In the genomic region with DNA sequence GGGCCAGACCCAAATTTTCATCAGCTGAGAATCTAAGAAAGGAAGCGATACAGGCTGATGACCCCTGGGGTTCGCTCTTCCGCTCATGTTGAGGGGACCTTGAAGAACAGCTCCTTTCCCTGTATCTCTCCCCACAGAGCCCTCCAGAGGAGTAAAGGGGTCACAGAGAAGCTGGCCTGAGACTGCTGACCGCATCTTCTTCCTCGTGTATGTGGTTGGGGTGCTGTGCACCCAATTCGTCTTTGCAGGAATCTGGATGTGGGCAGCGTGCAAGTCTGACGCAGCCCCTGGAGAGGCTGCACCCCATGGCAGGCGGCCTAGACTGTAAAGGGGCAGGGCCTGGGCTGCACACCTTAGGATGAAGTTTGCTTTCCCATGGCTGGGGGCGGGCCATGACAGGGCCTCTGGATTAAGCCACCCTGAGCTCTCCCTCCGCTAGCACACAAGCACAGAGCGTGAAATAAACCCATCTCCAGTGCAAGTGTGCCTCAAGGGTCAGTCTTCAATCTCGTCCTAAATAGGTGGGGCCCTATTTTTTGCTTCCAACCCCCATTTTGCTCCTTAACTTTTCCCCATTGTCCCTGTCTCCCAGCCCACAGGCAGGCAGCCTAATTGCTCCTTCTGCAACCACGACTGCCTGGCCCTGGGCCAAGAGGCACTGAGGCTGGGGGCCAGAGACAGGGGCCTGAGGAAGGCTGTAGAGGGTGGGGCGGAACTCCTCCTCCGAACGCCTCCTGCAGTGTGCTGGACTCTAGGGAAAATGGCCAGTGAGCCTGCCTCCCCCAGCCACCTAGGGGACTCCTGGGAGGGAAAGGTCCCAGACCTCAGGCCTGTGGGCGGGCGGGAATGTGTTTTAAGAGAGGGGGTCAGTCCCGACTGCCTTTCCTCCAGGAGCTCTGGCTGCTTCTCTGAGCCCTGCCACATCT, we compare ENCODE assay signal across 24 cellular contexts. TPM values are rescaled to one million over a fixed set of nuclear protein-coding genes. Genes with fewer than 3 reads are reported as not detected.
DNase-seq lines count a peak whose midpoint lies in the region; ATAC-seq, FAIRE-seq and TF ChIP-seq lines count a peak whose summit lies in the region.
"Had no signal": no experiment of that assay in that cellular context is flagged by ENCODE, and none has a peak within 500 bp of the region (broad histone marks: within the 10 kb centered on the region; RNA-seq: fewer than 3 reads in every experiment).

No MANE protein-coding gene starts in this region.

- TF ChIP-seq CTCF in right atrium auricular region (IDR thresholded peaks at IDR 0.05) (no peak), RWPE2 (IDR thresholded peaks at IDR 0.05; ENCODE audit: poor library complexity, severe bottlenecking) (no peak), HepG2 (CRISPR knock-in tag; IDR thresholded peaks at IDR 0.05) (no peak)

- BruUV-seq in HepG2 (replicated peaks; lab: Mats Ljungman, UMichigan) = TSS peak; percentile 23

- H3K9ac ChIP-seq in HepG2 (ENCODE audit: insufficient read depth, low read depth, low read length) = no peak overlapping the region
- H3K9ac ChIP-seq: parathyroid adenoma had no signal

- H3K9me3 ChIP-seq in right atrium auricular region (no peaks in the 10 kb centered on the region), RWPE2 (ENCODE audit: severe bottlenecking) (no peaks in the 10 kb centered on the region), HepG2 (ENCODE audit: low read length) (no peaks in the 10 kb centered on the region)
- H3K9me3 ChIP-seq: adrenal gland, esophagus squamous epithelium, left ventricle myocardium inferior, Peyer's patch had no signal

- intact Hi-C loops in Right ventricle myocardium superior (cut with DNase I) = no loop called here
- intact Hi-C loops in HepG2 (cut with micrococcal nuclease; ENCODE audit: unreplicated experiment) = no loop called here

- H2AFZ ChIP-seq in HepG2 (ENCODE audit: low read length) = no peak overlapping the region
- H2AFZ ChIP-seq: parathyroid adenoma had no signal

- H3K27me3 ChIP-seq in right atrium auricular region (peaks cover 0 to 8% of the 10 kb centered on the region in 2 donors), RWPE2 (ENCODE audit: insufficient read depth, poor library complexity, severe bottlenecking) (peaks cover 25% of the 10 kb centered on the region), HepG2 (ENCODE audit: control insufficient read depth in 1 of 2, insufficient read depth in 2 of 2, low read length in 2 of 2) (peaks cover 3 to 16% of the 10 kb centered on the region in 2 experiments; a peak in 4 of 5 replicates)

- H3K4me1 ChIP-seq in right atrium auricular region (peaks cover 0 to 17% of the 10 kb centered on the region in 2 donors), RWPE2 (ENCODE audit: insufficient read depth, poor library complexity, severe bottlenecking) (no peaks in the 10 kb centered on the region), HepG2 (ENCODE audit: insufficient read depth, low read length) (peaks cover 20% of the 10 kb centered on the region)
- H3K4me1 ChIP-seq: adrenal gland had no signal

- no peak for TF ChIP-seq RAD21 in HepG2 (CRISPR knock-in tag; IDR thresholded peaks at IDR 0.05)

- peak; percentile 47 for DNase-seq in Right ventricle myocardium superior
- DNase-seq in right atrium auricular region (ENCODE audit: low spot score) = no peak
- DNase-seq in RWPE2 (ENCODE audit: low spot score) = no peak
- no peak for DNase-seq in HepG2 (ENCODE audit: low spot score)
- DNase-seq in putamen (ENCODE audit: low spot score) = no peak
- no peak for DNase-seq in NCI-H1436 treated with DMSO at 0.1 percent for 48 hours (lab: John Stamatoyannopoulos, UW)
- DNase-seq: activated CD4-positive, alpha-beta T cell treated with anti-CD3 and anti-CD28 coated beads for 36 hours; activated CD8-positive, alpha-beta memory T cell treated with anti-CD3 and anti-CD28 coated beads, Interleukin-2, amount 10 ng/mL, durations not matched to agents 7 days and 5 days; effector CD8-positive, alpha-beta T cell; esophagus squamous epithelium; HFFc6; left ventricle myocardium inferior; NCI-H187; NCI-H526; stimulated activated CD4-positive, alpha-beta T cell treated with anti-CD3 and anti-CD28 coated beads, Interleukin-2, amount 100 ng/mL, for 48 hours had no signal

- peaks cover 44% of the 10 kb centered on the region for H3K36me3 ChIP-seq in right atrium auricular region
- H3K36me3 ChIP-seq in RWPE2 (ENCODE audit: low read depth) = peaks cover 17% of the 10 kb centered on the region
- peaks cover 30 to 35% of the 10 kb centered on the region in 2 experiments; a peak in 4 of 5 replicates for H3K36me3 ChIP-seq in HepG2 (replicated peaks in 1 of 2; ENCODE audit: control insufficient read depth in 1 of 2, insufficient read depth in 2 of 2, low read length in 2 of 2)

- H3K4me2 ChIP-seq in HepG2 (ENCODE audit: low read depth, low read length) = no peak overlapping the region

- H3K4me3 ChIP-seq in right atrium auricular region (no peak overlapping the region), RWPE2 (ENCODE audit: severe bottlenecking) (no peak overlapping the region), HepG2 (replicated peaks in 1 of 3; ENCODE audit: insufficient read depth in 1 of 3, low read depth in 2 of 3, low read length in 3 of 3) (no peak overlapping the region)
- H3K4me3 ChIP-seq: adrenal gland, esophagus squamous epithelium, left ventricle myocardium inferior, Peyer's patch, skin epidermis had no signal

- H3K79me2 ChIP-seq in HepG2 (ENCODE audit: insufficient read depth, low read length) = no peaks in the 10 kb centered on the region
- H3K79me2 ChIP-seq: parathyroid adenoma had no signal

- 0 out of 2 replicates have a peak, but pooled peaks cover 8% of the 10 kb centered on the region for H4K20me1 ChIP-seq in HepG2 (ENCODE audit: insufficient read depth, low read length)

- TF ChIP-seq EP300 in HepG2 (IDR thresholded peaks at IDR 0.05; ENCODE audit: low read depth in 2 of 2, low read length in 2 of 2) (no peak), HepG2 (CRISPR knock-in tag; IDR thresholded peaks at IDR 0.05; ENCODE audit: borderline replicate concordance) (no peak)

- H3K27ac ChIP-seq in right atrium auricular region = no peak overlapping the region
- no peak overlapping the region for H3K27ac ChIP-seq in RWPE2 (ENCODE audit: poor library complexity, severe bottlenecking)
- no peak overlapping the region for H3K27ac ChIP-seq in HepG2 (ENCODE audit: extremely low read length, insufficient read depth, low read length)
- H3K27ac ChIP-seq: adrenal gland, esophagus squamous epithelium, left ventricle myocardium inferior, parathyroid adenoma, Peyer's patch, skin epidermis had no signal

- 93% methylated on average over 20 of the region's 20 CpGs for WGBS in HepG2 (ENCODE audit: low lambda C conversion rate)

- TF ChIP-seq POLR2A in HepG2 (IDR thresholded peaks at IDR 0.05; ENCODE audit: insufficient read depth in 1 of 2, low read depth in 2 of 2, low read length in 2 of 2) = no peak; a peak in 1 of 4 replicates

- ATAC-seq in Right ventricle myocardium superior (ENCODE audit: poor library complexity) = no peak
- ATAC-seq in RWPE2 (ENCODE audit: low read depth) = 0 out of 3 replicates have a peak, but pooled peaks have one; percentile 2
- no peak for ATAC-seq in HepG2
- ATAC-seq in HG03521 (IDR thresholded peaks at IDR 0.05; ENCODE audit: unreplicated experiment) = no peak
- ATAC-seq in GM21367 (IDR thresholded peaks at IDR 0.05; ENCODE audit: unreplicated experiment) = no peak
- ATAC-seq: activated CD4-positive, alpha-beta T cell treated with anti-CD3 and anti-CD28 coated beads for 36 hours; activated CD8-positive, alpha-beta memory T cell treated with anti-CD3 and anti-CD28 coated beads, Interleukin-2, amount 10 ng/mL, durations not matched to agents 7 days and 5 days had no signal

- CTCF ChIA-PET in HepG2 (lab: Yijun Ruan, JAX; ENCODE audit: low intra/inter-chr PET ratio, low total read pairs) = no interaction called here

- in situ Hi-C loops in HepG2 (cut with HindIII; ENCODE audit: extremely low pct_ligation_motif_present, low pct_unique_long_range_greater_than_20kb) = no loop called here

- POLR2A ChIA-PET in HepG2 (lab: Yijun Ruan, JAX) = interaction anchor here (1.4 kb wide), 2 partner anchors 10 to 20 kb away, joined by 4 to 5 read pairs; partner anchors contain the start of genes EXOC7 and SRP68

- FAIRE-seq in HepG2 (lab: Jason Lieb, UNC) = no peak

RNA-seq across cellular contexts. Expression of gene ZACN, which starts 3.6 kb away (rescaled TPM):
- total RNA-seq in Right ventricle myocardium superior (not detected), right atrium auricular region (not detected), HepG2 (2016; rRNA removed; fragmentation: Illumina TruSeq; extraction: Trizol) (0.15 TPM in 1 of 2 replicates, not detected in the other)
- not detected in 2 replicates for total RNA-seq in HepG2 (2016; cell fraction: cytosol; rRNA removed; fragmentation: Illumina TruSeq; extraction: Trizol; ENCODE audit: low read depth)
- not detected in 2 replicates for total RNA-seq in HepG2 (2016; cell fraction: insoluble cytoplasmic fraction; rRNA removed; fragmentation: Illumina TruSeq; extraction: Trizol)
- not detected in 2 replicates for total RNA-seq in HepG2 (2016; cell fraction: membrane; rRNA removed; fragmentation: Illumina TruSeq; extraction: Trizol)
- not detected in 2 replicates for total RNA-seq in HepG2 (2016; cell fraction: nucleus; rRNA removed; fragmentation: Illumina TruSeq; extraction: Trizol)
- 0.04 and 0.11 TPM in 2 replicates for polyA plus RNA-seq in HepG2 (2011; rRNA removed)
- polyA plus RNA-seq in HepG2 (2011; cell fraction: cytosol; rRNA removed) = not detected in 2 replicates
- polyA plus RNA-seq in HepG2 (2011; cell fraction: nucleus; rRNA removed) = 0.06 and 0.07 TPM in 2 replicates
- 0.17 and 1.1 TPM in 2 replicates for polyA plus RNA-seq in HepG2 (2012)
- not detected in 2 replicates for polyA plus RNA-seq in HepG2 (2016; cell fraction: cytosol; fragmentation: Illumina TruSeq; extraction: Trizol; ENCODE audit: low read depth)
- 0.08 TPM in 1 of 2 replicates, not detected in the other for polyA plus RNA-seq in HepG2 (2016; cell fraction: insoluble cytoplasmic fraction; fragmentation: Illumina TruSeq; extraction: Trizol; ENCODE audit: low read depth)
- polyA plus RNA-seq in HepG2 (2016; cell fraction: membrane; fragmentation: Illumina TruSeq; extraction: Trizol; ENCODE audit: low read depth) = not detected in 2 replicates
- polyA plus RNA-seq in HepG2 (2016; cell fraction: nucleus; fragmentation: Illumina TruSeq; extraction: Trizol; ENCODE audit: insufficient read depth, low read depth) = not detected in 2 replicates
- polyA minus RNA-seq in HepG2 (2011; rRNA and poly(A)+ RNA removed; ENCODE audit: low replicate concordance) = not detected in 2 replicates
- 0.35 TPM in 1 of 2 replicates, not detected in the other for polyA minus RNA-seq in HepG2 (2011; cell fraction: cytosol; rRNA and poly(A)+ RNA removed)
- polyA minus RNA-seq in HepG2 (2011; cell fraction: nucleus; rRNA and poly(A)+ RNA removed) = not detected in 2 replicates
- total RNA-seq: cardiac septum, esophagus squamous epithelium, left ventricle myocardium inferior, Peyer's patch, urinary bladder had no signal

RNA-seq across cellular contexts. Expression of gene GALR2, which starts 8.0 kb away (rescaled TPM):
- total RNA-seq in Right ventricle myocardium superior (not detected), right atrium auricular region (not detected), HepG2 (2016; rRNA removed; fragmentation: Illumina TruSeq; extraction: Trizol) (0.20 and 0.58 TPM in 2 replicates)
- total RNA-seq in HepG2 (2016; cell fraction: cytosol; rRNA removed; fragmentation: Illumina TruSeq; extraction: Trizol; ENCODE audit: low read depth) = 0.30 and 0.35 TPM in 2 replicates
- total RNA-seq in HepG2 (2016; cell fraction: insoluble cytoplasmic fraction; rRNA removed; fragmentation: Illumina TruSeq; extraction: Trizol) = 0.22 and 0.58 TPM in 2 replicates
- total RNA-seq in HepG2 (2016; cell fraction: membrane; rRNA removed; fragmentation: Illumina TruSeq; extraction: Trizol) = 0.46 and 0.65 TPM in 2 replicates
- total RNA-seq in HepG2 (2016; cell fraction: nucleus; rRNA removed; fragmentation: Illumina TruSeq; extraction: Trizol) = 0.28 and 0.34 TPM in 2 replicates
- polyA plus RNA-seq in HepG2 (2011; rRNA removed) = 0.48 and 0.84 TPM in 2 replicates
- polyA plus RNA-seq in HepG2 (2011; cell fraction: cytosol; rRNA removed) = 0.56 and 0.97 TPM in 2 replicates
- 0.35 and 0.62 TPM in 2 replicates for polyA plus RNA-seq in HepG2 (2011; cell fraction: nucleus; rRNA removed)
- polyA plus RNA-seq in HepG2 (2012) = 0.33 TPM in 1 of 2 replicates, not detected in the other
- 0.50 and 0.53 TPM in 2 replicates for polyA plus RNA-seq in HepG2 (2016; cell fraction: cytosol; fragmentation: Illumina TruSeq; extraction: Trizol; ENCODE audit: low read depth)
- 0.17 and 0.28 TPM in 2 replicates for polyA plus RNA-seq in HepG2 (2016; cell fraction: insoluble cytoplasmic fraction; fragmentation: Illumina TruSeq; extraction: Trizol; ENCODE audit: low read depth)
- polyA plus RNA-seq in HepG2 (2016; cell fraction: membrane; fragmentation: Illumina TruSeq; extraction: Trizol; ENCODE audit: low read depth) = 0.20 and 0.35 TPM in 2 replicates
- 0.46 and 0.81 TPM in 2 replicates for polyA plus RNA-seq in HepG2 (2016; cell fraction: nucleus; fragmentation: Illumina TruSeq; extraction: Trizol; ENCODE audit: insufficient read depth, low read depth)
- 0.54 and 2.1 TPM in 2 replicates for polyA minus RNA-seq in HepG2 (2011; rRNA and poly(A)+ RNA removed; ENCODE audit: low replicate concordance)
- polyA minus RNA-seq in HepG2 (2011; cell fraction: cytosol; rRNA and poly(A)+ RNA removed) = 0.49 TPM in 1 of 2 replicates, not detected in the other
- not detected in 2 replicates for polyA minus RNA-seq in HepG2 (2011; cell fraction: nucleus; rRNA and poly(A)+ RNA removed)
- total RNA-seq: adrenal gland, cardiac septum, left ventricle myocardium inferior, urinary bladder had no signal

RNA-seq across cellular contexts. Expression of gene SRP68, which starts 10.3 kb away (rescaled TPM):
- total RNA-seq in Right ventricle myocardium superior = 57.9 TPM
- 10 to 100 TPM; 35.2 to 43.9 TPM for total RNA-seq in right atrium auricular region
- 39.8 and 89.7 TPM in 2 replicates for total RNA-seq in HepG2 (2016; rRNA removed; fragmentation: Illumina TruSeq; extraction: Trizol)
- 19.0 and 21.2 TPM in 2 replicates for total RNA-seq in HepG2 (2016; cell fraction: cytosol; rRNA removed; fragmentation: Illumina TruSeq; extraction: Trizol; ENCODE audit: low read depth)
- total RNA-seq in HepG2 (2016; cell fraction: insoluble cytoplasmic fraction; rRNA removed; fragmentation: Illumina TruSeq; extraction: Trizol) = 34.8 and 87.8 TPM in 2 replicates
- 36.4 and 39.1 TPM in 2 replicates for total RNA-seq in HepG2 (2016; cell fraction: membrane; rRNA removed; fragmentation: Illumina TruSeq; extraction: Trizol)
- total RNA-seq in HepG2 (2016; cell fraction: nucleus; rRNA removed; fragmentation: Illumina TruSeq; extraction: Trizol) = 55.4 and 62.2 TPM in 2 replicates
- polyA plus RNA-seq in HepG2 (2011; rRNA removed) = 74.3 and 79.0 TPM in 2 replicates
- polyA plus RNA-seq in HepG2 (2011; cell fraction: cytosol; rRNA removed) = 56.3 and 67.1 TPM in 2 replicates
- 42.7 and 43.4 TPM in 2 replicates for polyA plus RNA-seq in HepG2 (2011; cell fraction: nucleus; rRNA removed)
- 84.3 and 86.0 TPM in 2 replicates for polyA plus RNA-seq in HepG2 (2012)
- polyA plus RNA-seq in HepG2 (2016; cell fraction: cytosol; fragmentation: Illumina TruSeq; extraction: Trizol; ENCODE audit: low read depth) = 12.5 and 13.5 TPM in 2 replicates
- 124 and 144 TPM in 2 replicates for polyA plus RNA-seq in HepG2 (2016; cell fraction: insoluble cytoplasmic fraction; fragmentation: Illumina TruSeq; extraction: Trizol; ENCODE audit: low read depth)
- polyA plus RNA-seq in HepG2 (2016; cell fraction: membrane; fragmentation: Illumina TruSeq; extraction: Trizol; ENCODE audit: low read depth) = 26.1 and 30.0 TPM in 2 replicates
- polyA plus RNA-seq in HepG2 (2016; cell fraction: nucleus; fragmentation: Illumina TruSeq; extraction: Trizol; ENCODE audit: insufficient read depth, low read depth) = 107 and 120 TPM in 2 replicates
- 72.1 and 78.5 TPM in 2 replicates for polyA minus RNA-seq in HepG2 (2011; rRNA and poly(A)+ RNA removed; ENCODE audit: low replicate concordance)
- 44.7 and 45.6 TPM in 2 replicates for polyA minus RNA-seq in HepG2 (2011; cell fraction: cytosol; rRNA and poly(A)+ RNA removed)
- polyA minus RNA-seq in HepG2 (2011; cell fraction: nucleus; rRNA and poly(A)+ RNA removed) = 55.0 and 55.2 TPM in 2 replicates

RNA-seq across cellular contexts. Expression of gene EXOC7, which starts 21.0 kb away (rescaled TPM):
- total RNA-seq in Right ventricle myocardium superior = 74.7 TPM
- total RNA-seq in right atrium auricular region = 10 to 100 TPM; 56.0 to 65.3 TPM
- 116 and 118 TPM in 2 replicates for total RNA-seq in HepG2 (2016; rRNA removed; fragmentation: Illumina TruSeq; extraction: Trizol)
- 32.5 and 33.1 TPM in 2 replicates for total RNA-seq in HepG2 (2016; cell fraction: cytosol; rRNA removed; fragmentation: Illumina TruSeq; extraction: Trizol; ENCODE audit: low read depth)
- total RNA-seq in HepG2 (2016; cell fraction: insoluble cytoplasmic fraction; rRNA removed; fragmentation: Illumina TruSeq; extraction: Trizol) = 112 and 113 TPM in 2 replicates
- 41.7 and 48.8 TPM in 2 replicates for total RNA-seq in HepG2 (2016; cell fraction: membrane; rRNA removed; fragmentation: Illumina TruSeq; extraction: Trizol)
- 80.6 and 103 TPM in 2 replicates for total RNA-seq in HepG2 (2016; cell fraction: nucleus; rRNA removed; fragmentation: Illumina TruSeq; extraction: Trizol)
- 86.9 and 118 TPM in 2 replicates for polyA plus RNA-seq in HepG2 (2011; rRNA removed)
- 65.5 and 68.0 TPM in 2 replicates for polyA plus RNA-seq in HepG2 (2011; cell fraction: cytosol; rRNA removed)
- polyA plus RNA-seq in HepG2 (2011; cell fraction: nucleus; rRNA removed) = 259 and 277 TPM in 2 replicates
- 100 and 124 TPM in 2 replicates for polyA plus RNA-seq in HepG2 (2012)
- 7.1 and 8.4 TPM in 2 replicates for polyA plus RNA-seq in HepG2 (2016; cell fraction: cytosol; fragmentation: Illumina TruSeq; extraction: Trizol; ENCODE audit: low read depth)
- polyA plus RNA-seq in HepG2 (2016; cell fraction: insoluble cytoplasmic fraction; fragmentation: Illumina TruSeq; extraction: Trizol; ENCODE audit: low read depth) = 78.0 and 79.6 TPM in 2 replicates
- polyA plus RNA-seq in HepG2 (2016; cell fraction: membrane; fragmentation: Illumina TruSeq; extraction: Trizol; ENCODE audit: low read depth) = 18.4 and 21.9 TPM in 2 replicates
- polyA plus RNA-seq in HepG2 (2016; cell fraction: nucleus; fragmentation: Illumina TruSeq; extraction: Trizol; ENCODE audit: insufficient read depth, low read depth) = 147 and 170 TPM in 2 replicates
- 144 and 202 TPM in 2 replicates for polyA minus RNA-seq in HepG2 (2011; rRNA and poly(A)+ RNA removed; ENCODE audit: low replicate concordance)
- 69.7 and 91.8 TPM in 2 replicates for polyA minus RNA-seq in HepG2 (2011; cell fraction: cytosol; rRNA and poly(A)+ RNA removed)
- 113 and 132 TPM in 2 replicates for polyA minus RNA-seq in HepG2 (2011; cell fraction: nucleus; rRNA and poly(A)+ RNA removed)

RNA-seq across cellular contexts. Expression of gene EVPL, which starts 55.5 kb away (rescaled TPM):
- 0.08 TPM for total RNA-seq in Right ventricle myocardium superior
- total RNA-seq in right atrium auricular region = under 1 TPM; 0.30 to 0.71 TPM
- 3.6 and 8.2 TPM in 2 replicates for total RNA-seq in HepG2 (2016; rRNA removed; fragmentation: Illumina TruSeq; extraction: Trizol)
- 1.1 and 1.8 TPM in 2 replicates for total RNA-seq in HepG2 (2016; cell fraction: cytosol; rRNA removed; fragmentation: Illumina TruSeq; extraction: Trizol; ENCODE audit: low read depth)
- 2.4 and 9.2 TPM in 2 replicates for total RNA-seq in HepG2 (2016; cell fraction: insoluble cytoplasmic fraction; rRNA removed; fragmentation: Illumina TruSeq; extraction: Trizol)
- 1.1 and 1.4 TPM in 2 replicates for total RNA-seq in HepG2 (2016; cell fraction: membrane; rRNA removed; fragmentation: Illumina TruSeq; extraction: Trizol)
- 8.8 and 9.0 TPM in 2 replicates for total RNA-seq in HepG2 (2016; cell fraction: nucleus; rRNA removed; fragmentation: Illumina TruSeq; extraction: Trizol)
- 2.1 and 4.3 TPM in 2 replicates for polyA plus RNA-seq in HepG2 (2011; rRNA removed)
- polyA plus RNA-seq in HepG2 (2011; cell fraction: cytosol; rRNA removed) = 0.99 and 1.4 TPM in 2 replicates
- polyA plus RNA-seq in HepG2 (2011; cell fraction: nucleus; rRNA removed) = 26.0 and 30.5 TPM in 2 replicates
- 3.9 and 4.6 TPM in 2 replicates for polyA plus RNA-seq in HepG2 (2012)
- polyA plus RNA-seq in HepG2 (2016; cell fraction: cytosol; fragmentation: Illumina TruSeq; extraction: Trizol; ENCODE audit: low read depth) = 0.88 and 1.3 TPM in 2 replicates
- polyA plus RNA-seq in HepG2 (2016; cell fraction: insoluble cytoplasmic fraction; fragmentation: Illumina TruSeq; extraction: Trizol; ENCODE audit: low read depth) = 2.9 and 4.4 TPM in 2 replicates
- polyA plus RNA-seq in HepG2 (2016; cell fraction: membrane; fragmentation: Illumina TruSeq; extraction: Trizol; ENCODE audit: low read depth) = 1.0 and 1.6 TPM in 2 replicates
- polyA plus RNA-seq in HepG2 (2016; cell fraction: nucleus; fragmentation: Illumina TruSeq; extraction: Trizol; ENCODE audit: insufficient read depth, low read depth) = 26.6 and 28.0 TPM in 2 replicates
- 3.4 and 3.8 TPM in 2 replicates for polyA minus RNA-seq in HepG2 (2011; rRNA and poly(A)+ RNA removed; ENCODE audit: low replicate concordance)
- polyA minus RNA-seq in HepG2 (2011; cell fraction: cytosol; rRNA and poly(A)+ RNA removed) = 3.0 TPM in 2 replicates
- polyA minus RNA-seq in HepG2 (2011; cell fraction: nucleus; rRNA and poly(A)+ RNA removed) = 4.9 and 7.6 TPM in 2 replicates
- total RNA-seq: activated T-helper 2 cell treated with anti-CD3 and anti-CD28 coated beads, Interferon-gamma antibody, Interleukin-2, Interleukin-4, amounts not matched to agents 10 μg/mL and 5 μg/mL and 100 μg/mL, durations not matched to agents 14 hours and 24 hours and 36 hours; HFFc6; left ventricle myocardium inferior had no signal
